29 cellular contexts compared by ENCODE assay signal in genomic region chr1:94182191-94182590, GRCh38. TPM values are rescaled to one million over a fixed set of nuclear protein-coding genes. Genes with fewer than 3 reads are reported as not detected.
"Had no signal": no experiment of that assay in that cellular context is flagged by ENCODE, and none has a peak within 500 bp of the region (broad histone marks: within the 10 kb centered on the region; RNA-seq: fewer than 3 reads in every experiment).

No MANE protein-coding gene starts in this region.

- H3K4me1 ChIP-seq: ascending aorta, SJSA1 had no signal

- H3K27me3 ChIP-seq: ascending aorta, SJSA1 had no signal

- H3K36me3 Mint-ChIP-seq: activated naive CD4-positive, alpha-beta T cell treated with anti-CD3 and anti-CD28 coated beads, Interleukin-2, amount 50 U/mL, for 24 hours; activated naive CD8-positive, alpha-beta T cell treated with anti-CD3 and anti-CD28 coated beads, Interleukin-2, amount 10 ng/mL, durations not matched to agents 7 days and 5 days had no signal

- H3K4me1 Mint-ChIP-seq: activated CD4-positive, alpha-beta T cell treated with anti-CD3 and anti-CD28 coated beads, Interleukin-2, amount 10 ng/mL, durations not matched to agents 24 days and 14 days; activated naive CD4-positive, alpha-beta T cell treated with anti-CD3 and anti-CD28 coated beads, Interleukin-2, amount 50 U/mL, for 24 hours; activated naive CD8-positive, alpha-beta T cell treated with anti-CD3 and anti-CD28 coated beads, Interleukin-2, amount 10 ng/mL, durations not matched to agents 7 days and 5 days had no signal

- ATAC-seq: activated CD8-positive, alpha-beta T cell treated with anti-CD3 and anti-CD28 coated beads for 36 hours; K562; PC-3 had no signal

- H3K27me3 Mint-ChIP-seq: activated CD8-positive, alpha-beta T cell treated with anti-CD3 and anti-CD28 coated beads for 36 hours had no signal

- DNase-seq: activated CD4-positive, alpha-beta T cell treated with anti-CD3 and anti-CD28 coated beads, Interleukin-2, amount 10 ng/mL, durations not matched to agents 24 days and 14 days; activated CD4-positive, alpha-beta T cell treated with anti-CD3 and anti-CD28 coated beads, Interleukin-2, amount 50 U/mL, for 4 hours; activated CD8-positive, alpha-beta T cell treated with anti-CD3 and anti-CD28 coated beads for 36 hours; activated gamma-delta T cell; activated naive CD4-positive, alpha-beta T cell treated with Interleukin-2 at 50 U/mL for 16 hours; activated naive CD8-positive, alpha-beta T cell treated with anti-CD3 and anti-CD28 coated beads, Interleukin-2, amount 10 ng/mL, durations not matched to agents 7 days and 5 days; activated T-cell treated with anti-CD3 and anti-CD28 coated beads, Interleukin-2, amount 50 U/mL, for 24 hours; amygdala; IMR-90; NCI-H1105; NCI-H1417 treated with DMSO at 0.1 percent for 48 hours; NCI-H1930; NCI-H2081 treated with DMSO at 0.1 percent for 48 hours; NCI-H226; NCI-H446 treated with DMSO at 0.1 percent for 48 hours; NCI-H524; NCI-H69; NK-92 treated with Interleukin-12 subunit alpha and Interleukin-12 subunit beta, amount 100 ng/mL, for 24 hours; PC-3; SHP77 treated with DMSO at 0.1 percent for 48 hours; SK-N-SH had no signal

- H3K4me3 ChIP-seq: ascending aorta, K562, SJSA1 had no signal

- H3K27ac Mint-ChIP-seq: activated CD4-positive, alpha-beta T cell treated with anti-CD3 and anti-CD28 coated beads, Interleukin-2, amount 10 ng/mL, durations not matched to agents 24 days and 14 days; activated CD8-positive, alpha-beta T cell treated with anti-CD3 and anti-CD28 coated beads for 36 hours; activated naive CD4-positive, alpha-beta T cell treated with anti-CD3 and anti-CD28 coated beads, Interleukin-2, amount 50 U/mL, for 24 hours; activated naive CD8-positive, alpha-beta T cell treated with anti-CD3 and anti-CD28 coated beads, Interleukin-2, amount 10 ng/mL, durations not matched to agents 7 days and 5 days; activated T-cell treated with anti-CD3 and anti-CD28 coated beads, Interleukin-2, amount 50 U/mL, for 24 hours; activated T-helper 2 cell treated with anti-CD3 and anti-CD28 coated beads, Interferon-gamma antibody, Interleukin-2, Interleukin-4, amounts not matched to agents 10 μg/mL and 5 μg/mL and 100 μg/mL, durations not matched to agents 14 hours and 24 hours and 36 hours; T-helper 1 cell treated with Interleukin-12 subunit alpha and Interleukin-12 subunit beta and Interleukin-4 antibody, amounts not matched to agents 30 μg/mL and 1 μg/mL, for 36 hours; T-helper 2 cell treated with Interferon-gamma antibody and Interleukin-4, amounts not matched to agents 5 μg/mL and 100 μg/mL, for 36 hours had no signal

- H3K9me3 ChIP-seq: ascending aorta, SJSA1, SK-N-SH had no signal

- H3K4me3 Mint-ChIP-seq: activated CD4-positive, alpha-beta T cell treated with anti-CD3 and anti-CD28 coated beads, Interleukin-2, amount 10 ng/mL, durations not matched to agents 24 days and 14 days; activated CD8-positive, alpha-beta T cell treated with anti-CD3 and anti-CD28 coated beads for 36 hours; activated naive CD4-positive, alpha-beta T cell treated with anti-CD3 and anti-CD28 coated beads, Interleukin-2, amount 50 U/mL, for 24 hours; activated naive CD8-positive, alpha-beta T cell treated with anti-CD3 and anti-CD28 coated beads, Interleukin-2, amount 10 ng/mL, durations not matched to agents 7 days and 5 days; activated T-cell treated with anti-CD3 and anti-CD28 coated beads, Interleukin-2, amount 50 U/mL, for 24 hours; T-helper 1 cell treated with Interleukin-12 subunit alpha and Interleukin-12 subunit beta and Interleukin-4 antibody, amounts not matched to agents 30 μg/mL and 1 μg/mL, for 36 hours; T-helper 2 cell treated with Interferon-gamma antibody and Interleukin-4, amounts not matched to agents 5 μg/mL and 100 μg/mL, for 36 hours had no signal

- H3K27ac ChIP-seq: ascending aorta, SJSA1 had no signal

- H3K9me3 Mint-ChIP-seq: activated CD4-positive, alpha-beta T cell treated with anti-CD3 and anti-CD28 coated beads, Interleukin-2, amount 10 ng/mL, durations not matched to agents 24 days and 14 days; activated CD8-positive, alpha-beta T cell treated with anti-CD3 and anti-CD28 coated beads for 36 hours; activated naive CD4-positive, alpha-beta T cell treated with anti-CD3 and anti-CD28 coated beads, Interleukin-2, amount 50 U/mL, for 24 hours; activated naive CD8-positive, alpha-beta T cell treated with anti-CD3 and anti-CD28 coated beads, Interleukin-2, amount 10 ng/mL, durations not matched to agents 7 days and 5 days; activated T-cell treated with anti-CD3 and anti-CD28 coated beads, Interleukin-2, amount 50 U/mL, for 24 hours; activated T-helper 2 cell treated with anti-CD3 and anti-CD28 coated beads, Interferon-gamma antibody, Interleukin-2, Interleukin-4, amounts not matched to agents 10 μg/mL and 5 μg/mL and 100 μg/mL, durations not matched to agents 14 hours and 24 hours and 36 hours; T-helper 1 cell treated with Interleukin-12 subunit alpha and Interleukin-12 subunit beta and Interleukin-4 antibody, amounts not matched to agents 30 μg/mL and 1 μg/mL, for 36 hours; T-helper 2 cell treated with Interferon-gamma antibody and Interleukin-4, amounts not matched to agents 5 μg/mL and 100 μg/mL, for 36 hours had no signal

RNA-seq across cellular contexts. Expression of gene ARHGAP29, which starts 55.2 kb away (rescaled TPM):
- total RNA-seq: activated CD4-positive, alpha-beta T cell treated with anti-CD3 and anti-CD28 coated beads, Interleukin-2, amount 10 ng/mL, durations not matched to agents 24 days and 14 days; activated CD8-positive, alpha-beta memory T cell treated with anti-CD3 and anti-CD28 coated beads for 36 hours; activated CD8-positive, alpha-beta T cell treated with anti-CD3 and anti-CD28 coated beads for 36 hours; activated naive CD8-positive, alpha-beta T cell treated with anti-CD3 and anti-CD28 coated beads, Interleukin-2, amount 10 ng/mL, durations not matched to agents 7 days and 5 days had no signal
